In genomic region chr20:47897461-47897860, GRCh38 we compare ENCODE assay signal across 24 cellular contexts.
DNase-seq lines count a peak whose midpoint lies in the region; ATAC-seq and TF ChIP-seq lines count a peak whose summit lies in the region.
"Had no signal": no experiment of that assay in that cellular context is flagged by ENCODE, and none has a peak within 500 bp of the region (broad histone marks: within the 10 kb centered on the region; RNA-seq: fewer than 3 reads in every experiment).

No MANE protein-coding gene starts in this region.

- no peak overlapping the region for H2BK12ac ChIP-seq in H9 (ENCODE audit: insufficient read length, low read depth, low read length)

- H3K36me3 ChIP-seq in BLaER1 treated with 17β-estradiol and CSF1 and Interleukin-3, amounts not matched to agents 10 nM and 100 nM: no peaks in the 10 kb centered on the region
- H3K36me3 ChIP-seq in neural progenitor cell: no peaks in the 10 kb centered on the region
- no peaks in the 10 kb centered on the region for H3K36me3 ChIP-seq in gastroesophageal sphincter
- H3K36me3 ChIP-seq: BE2C, HAP-1 had no signal

- H3K79me1 ChIP-seq in H9 (ENCODE audit: insufficient read depth, low read depth, low read length, poor library complexity, severe bottlenecking): no peaks in the 10 kb centered on the region

- H2AFZ ChIP-seq in neural progenitor cell (replicated peaks): no peak overlapping the region
- H2AFZ ChIP-seq in H9 (ENCODE audit: low read length): no peak overlapping the region
- H2AFZ ChIP-seq: GM23338 had no signal

- WGBS in H9 (ENCODE audit: extremely low coverage, insufficient read length, low lambda C conversion rate): no CpG with 5 or more reads among the region's 11 CpGs
- WGBS in gastroesophageal sphincter (ENCODE audit: low coverage in 1 of 2), 2 donors: 80% methylated on average over 2 of the region's 11 CpGs; no CpG with 5 or more reads in 1 of the 2 donors

- no peaks in the 10 kb centered on the region for H3K9me3 ChIP-seq in BLaER1 treated with 17β-estradiol and CSF1 and Interleukin-3, amounts not matched to agents 10 nM and 100 nM (replicated peaks in 1 of 11)
- no peaks in the 10 kb centered on the region for H3K9me3 ChIP-seq in neural progenitor cell (ENCODE audit: low read depth)
- no peaks in the 10 kb centered on the region for H3K9me3 ChIP-seq in H9 (ENCODE audit: control insufficient read depth, low read depth, low read length)
- no peaks in the 10 kb centered on the region for H3K9me3 ChIP-seq in gastroesophageal sphincter
- H3K9me3 ChIP-seq: A549, BE2C, Caco-2, HAP-1 had no signal

- H3K4me3 ChIP-seq in BLaER1 treated with 17β-estradiol and CSF1 and Interleukin-3, amounts not matched to agents 10 nM and 100 nM: no peak overlapping the region
- H3K4me3 ChIP-seq in neural progenitor cell (no peak overlapping the region), gastroesophageal sphincter (no peak overlapping the region)
- H3K4me3 ChIP-seq: A549, GM12878, GM23338, HAP-1 had no signal

- H3T11ph ChIP-seq in H9 (ENCODE audit: low read length): no peak overlapping the region

- TF ChIP-seq CTCF in endothelial cell (IDR thresholded peaks at IDR 0.05; ENCODE audit: unreplicated experiment): no peak
- no peak for TF ChIP-seq CTCF in neural progenitor cell (IDR thresholded peaks at IDR 0.05)
- no peak for TF ChIP-seq CTCF in progenitor cell of endocrine pancreas (IDR thresholded peaks at IDR 0.05; ENCODE audit: unreplicated experiment)
- TF ChIP-seq CTCF in H9 (conservative IDR thresholded peaks at IDR 0.05): no peak
- no peak for TF ChIP-seq CTCF in gastroesophageal sphincter (IDR thresholded peaks at IDR 0.05)

- H3K4me1 Mint-ChIP-seq in endothelial cell (ENCODE audit: unreplicated experiment) (no peaks in the 10 kb centered on the region), neural progenitor cell (no peaks in the 10 kb centered on the region), progenitor cell of endocrine pancreas (ENCODE audit: low read depth) (no peaks in the 10 kb centered on the region), H9 (no peaks in the 10 kb centered on the region)
- H3K4me1 Mint-ChIP-seq: CD4-positive, CD25-positive, alpha-beta regulatory T cell; GM23338 had no signal

- TF ChIP-seq POLR2A in gastroesophageal sphincter (IDR thresholded peaks at IDR 0.05): no peak

- no peaks in the 10 kb centered on the region for H3K23me2 ChIP-seq in H9 (ENCODE audit: insufficient read length, low read depth, low read length, poor library complexity, severe bottlenecking)

- H2BK20ac ChIP-seq in H9 (ENCODE audit: low read depth, low read length, poor library complexity, severe bottlenecking): no peak overlapping the region

- no peak overlapping the region for H3K56ac ChIP-seq in H9 (ENCODE audit: insufficient read length, low read depth, low read length)

- no peak overlapping the region for H2BK5ac ChIP-seq in H9 (ENCODE audit: insufficient read length, low read length)

- no peaks in the 10 kb centered on the region for H3K27me3 ChIP-seq in BLaER1 treated with 17β-estradiol and CSF1 and Interleukin-3, amounts not matched to agents 10 nM and 100 nM
- H3K27me3 ChIP-seq in neural progenitor cell: no peaks in the 10 kb centered on the region
- no peaks in the 10 kb centered on the region for H3K27me3 ChIP-seq in H9 (ENCODE audit: insufficient read depth, low read length)
- no peaks in the 10 kb centered on the region for H3K27me3 ChIP-seq in gastroesophageal sphincter
- H3K27me3 ChIP-seq: BE2C had no signal

- H3K36me3 Mint-ChIP-seq in endothelial cell (ENCODE audit: low read depth, unreplicated experiment) (peaks cover 7% of the 10 kb centered on the region), neural progenitor cell (peaks cover 2% of the 10 kb centered on the region), progenitor cell of endocrine pancreas (ENCODE audit: insufficient read depth) (no peaks in the 10 kb centered on the region), H9 (ENCODE audit: insufficient read depth in 1 of 3, low read depth in 3 of 3) (peaks cover 0 to 6% (median 0%) of the 10 kb centered on the region in 3 experiments; a peak in 2 of 7 replicates)
- H3K36me3 Mint-ChIP-seq: CD4-positive, CD25-positive, alpha-beta regulatory T cell; CD8-positive, alpha-beta T cell had no signal

- H3K4me3 Mint-ChIP-seq in endothelial cell (ENCODE audit: unreplicated experiment) (peak overlapping the region; percentile 17), neural progenitor cell (no peak overlapping the region), progenitor cell of endocrine pancreas (ENCODE audit: low read depth) (no peak overlapping the region), H9 (no peak overlapping the region)
- H3K4me3 Mint-ChIP-seq: CD4-positive, CD25-positive, alpha-beta regulatory T cell; CD8-positive, alpha-beta T cell; GM23338; HFFc6 had no signal

- no peak overlapping the region for H2AK5ac ChIP-seq in H9 (ENCODE audit: insufficient read length, low read length)

- peaks cover 0 to 11% (median 7%) of the 10 kb centered on the region in 10 experiments; a peak in 12 of 20 replicates for H3K4me1 ChIP-seq in BLaER1 treated with 17β-estradiol and CSF1 and Interleukin-3, amounts not matched to agents 10 nM and 100 nM
- H3K4me1 ChIP-seq in neural progenitor cell (no peaks in the 10 kb centered on the region), H9 (ENCODE audit: insufficient read depth, low read length) (no peaks in the 10 kb centered on the region), gastroesophageal sphincter (no peaks in the 10 kb centered on the region)
- H3K4me1 ChIP-seq: A549, BE2C, Caco-2, HAP-1 had no signal

- H2BK120ac ChIP-seq in H9 (ENCODE audit: low read depth, low read length, poor library complexity, severe bottlenecking): no peak overlapping the region

- no peak overlapping the region for H4K8ac ChIP-seq in H9 (replicated peaks; ENCODE audit: insufficient read length, low read depth, low read length)

- H3F3A ChIP-seq in neural progenitor cell (ENCODE audit: low read depth): no peaks in the 10 kb centered on the region

- H3K23ac ChIP-seq in H9 (ENCODE audit: insufficient read length, low read depth, low read length): no peak overlapping the region

- ATAC-seq in GM19023 (IDR thresholded peaks at IDR 0.05; ENCODE audit: unreplicated experiment) (no peak), gastroesophageal sphincter (no peak)
- ATAC-seq: A549; CD8-positive, alpha-beta T cell; GM12878; GM23338 had no signal

- H3K27me3 Mint-ChIP-seq in endothelial cell (ENCODE audit: unreplicated experiment) (peaks cover 4% of the 10 kb centered on the region), neural progenitor cell (ENCODE audit: insufficient read depth, low read depth) (peaks cover 2% of the 10 kb centered on the region), progenitor cell of endocrine pancreas (peaks cover 9% of the 10 kb centered on the region), H9 (ENCODE audit: low read depth) (peaks cover 8% of the 10 kb centered on the region)
- H3K27me3 Mint-ChIP-seq: CD4-positive, CD25-positive, alpha-beta regulatory T cell had no signal

- no peaks in the 10 kb centered on the region for H4K20me1 ChIP-seq in BLaER1 treated with 17β-estradiol and CSF1 and Interleukin-3, amounts not matched to agents 10 nM and 100 nM
- H4K20me1 ChIP-seq in neural progenitor cell (ENCODE audit: low read depth): no peaks in the 10 kb centered on the region
- no peaks in the 10 kb centered on the region for H4K20me1 ChIP-seq in H9 (ENCODE audit: control insufficient read depth, insufficient read depth, insufficient read length)

- H3K4ac ChIP-seq in H9 (ENCODE audit: low read depth, low read length): no peak overlapping the region

- H3K9me3 Mint-ChIP-seq in endothelial cell (ENCODE audit: unreplicated experiment): peaks cover 8% of the 10 kb centered on the region
- peaks cover 7% of the 10 kb centered on the region for H3K9me3 Mint-ChIP-seq in neural progenitor cell
- no peaks in the 10 kb centered on the region for H3K9me3 Mint-ChIP-seq in progenitor cell of endocrine pancreas (ENCODE audit: low read depth)
- peaks cover 3 to 5% of the 10 kb centered on the region in 2 experiments; a peak in 1 of 5 replicates for H3K9me3 Mint-ChIP-seq in H9
- H3K9me3 Mint-ChIP-seq: CD4-positive, CD25-positive, alpha-beta regulatory T cell; CD8-positive, alpha-beta T cell had no signal

- H4K5ac ChIP-seq in H9 (ENCODE audit: insufficient read length, low read depth, low read length): no peak overlapping the region

- H3K79me2 ChIP-seq in neural progenitor cell (ENCODE audit: low read depth): no peaks in the 10 kb centered on the region
- no peaks in the 10 kb centered on the region for H3K79me2 ChIP-seq in H9 (ENCODE audit: insufficient read depth, low read length)

- no peak overlapping the region for H2BK15ac ChIP-seq in H9 (ENCODE audit: low read depth, low read length)

- H3K27ac Mint-ChIP-seq in endothelial cell (ENCODE audit: unreplicated experiment): no peak overlapping the region
- H3K27ac Mint-ChIP-seq in neural progenitor cell: peak overlapping the region; percentile 18
- peak overlapping the region; percentile 13 for H3K27ac Mint-ChIP-seq in progenitor cell of endocrine pancreas
- no peak overlapping the region for H3K27ac Mint-ChIP-seq in H9
- H3K27ac Mint-ChIP-seq: CD4-positive, CD25-positive, alpha-beta regulatory T cell; CD8-positive, alpha-beta T cell; GM23338; HFFc6 had no signal

- H4K91ac ChIP-seq in H9 (ENCODE audit: insufficient read length, low read depth, low read length): no peak overlapping the region

- no peak for TF ChIP-seq EP300 in gastroesophageal sphincter (IDR thresholded peaks at IDR 0.05)

- no peak for DNase-seq in endothelial cell (ENCODE audit: low spot score)
- no peak for DNase-seq in neural progenitor cell (ENCODE audit: low spot score)
- no peak for DNase-seq in progenitor cell of endocrine pancreas (ENCODE audit: low spot score, unreplicated experiment)
- DNase-seq in H9: no peak
- DNase-seq in stimulated activated CD8-positive, alpha-beta memory T cell treated with anti-CD3 and anti-CD28 coated beads, Interleukin-4, amount 100 ng/mL, for 48 hours: no peak
- DNase-seq: 8988T; ACHN; AML-193; BE2C; Caco-2; CD4-positive, CD25-positive, alpha-beta regulatory T cell; CD8-positive, alpha-beta T cell; DMS153; EL; GDM1; HFFc6 had no signal

- no peak overlapping the region for H3K18ac ChIP-seq in H9 (ENCODE audit: insufficient read length, low read depth, low read length)

- H3K9ac ChIP-seq in BLaER1 treated with 17β-estradiol and CSF1 and Interleukin-3, amounts not matched to agents 10 nM and 100 nM: 0 out of 22 replicates have a peak overlapping the region, but pooled peaks of 1 of the 11 experiments have one; percentile 26
- H3K9ac ChIP-seq in neural progenitor cell (no peak overlapping the region), H9 (ENCODE audit: extremely low read depth, insufficient read length, low read length) (no peak overlapping the region)

- no peak overlapping the region for H3K27ac ChIP-seq in BLaER1 treated with 17β-estradiol and CSF1 and Interleukin-3, amounts not matched to agents 10 nM and 100 nM
- no peak overlapping the region for H3K27ac ChIP-seq in neural progenitor cell
- no peak overlapping the region for H3K27ac ChIP-seq in H9 (ENCODE audit: insufficient read length, low read depth, low read length)
- H3K27ac ChIP-seq in gastroesophageal sphincter: no peak overlapping the region
- H3K27ac ChIP-seq: A549, C4-2B had no signal

- H3K4me2 ChIP-seq in BLaER1 treated with 17β-estradiol and CSF1 and Interleukin-3, amounts not matched to agents 10 nM and 100 nM: peak overlapping the region in 9 of 11 experiments; percentile 41 to 78 (median 65); a peak in 16 of 22 replicates
- H3K4me2 ChIP-seq in neural progenitor cell: no peak overlapping the region
- no peak overlapping the region for H3K4me2 ChIP-seq in H9 (ENCODE audit: insufficient read depth, insufficient read length, low read length)
- H3K4me2 ChIP-seq: A549, GM23338 had no signal

- H3K14ac ChIP-seq in H9 (ENCODE audit: insufficient read depth, low read length): no peak overlapping the region

Comparison
In these comparisons a context has a peak if more than half of its experiments do, and no peak if none do; other contexts are left out.
1. H3K4me2 ChIP-seq: peak in BLaER1 treated with 17β-estradiol and CSF1 and Interleukin-3, amounts not matched to agents 10 nM and 100 nM (9 of 11); none in neural progenitor cell (single experiment) and H9 (single experiment).
2. H3K27ac Mint-ChIP-seq: peak in neural progenitor cell (single experiment) and progenitor cell of endocrine pancreas (single experiment); none in endothelial cell (single experiment) and H9 (0 of 3).